In genomic region chr22:48704335-48704734, GRCh38 we compare ENCODE assay signal across 17 cellular contexts.
"Had no signal": no experiment of that assay in that cellular context is flagged by ENCODE, and none has a peak within 500 bp of the region (broad histone marks: within the 10 kb centered on the region; RNA-seq: fewer than 3 reads in every experiment).

No MANE protein-coding gene starts in this region.

- FAIRE-seq: TTC549 had no signal

- ATAC-seq: right cardiac atrium; stimulated activated naive CD8-positive, alpha-beta T cell treated with anti-CD3 and anti-CD28 coated beads, Interleukin-15, Interleukin-2, amounts not matched to agents 100 U/mL and 50 U/mL, for 24 hours had no signal

- H3K27me3 ChIP-seq: colonic mucosa, SJSA1, suprapubic skin, upper lobe of left lung had no signal

- H3K4me3 ChIP-seq: colonic mucosa, esophagus muscularis mucosa, SJSA1, smooth muscle cell, suprapubic skin, upper lobe of left lung had no signal

- H3K4me2 ChIP-seq: smooth muscle cell had no signal

- H3K9me3 ChIP-seq: colonic mucosa, esophagus muscularis mucosa, SJSA1, suprapubic skin, upper lobe of left lung had no signal

- H3K36me3 ChIP-seq: colonic mucosa, esophagus muscularis mucosa, SJSA1, suprapubic skin, upper lobe of left lung had no signal

- H3K27ac ChIP-seq: colonic mucosa, esophagus muscularis mucosa, SJSA1, upper lobe of left lung had no signal

- H3K4me1 ChIP-seq: colonic mucosa, esophagus muscularis mucosa, SJSA1 had no signal

- DNase-seq: activated CD4-positive, alpha-beta T cell treated with anti-CD3 and anti-CD28 coated beads, Interleukin-2, amount 10 ng/mL, durations not matched to agents 24 days and 14 days; activated CD4-positive, CD25-positive, alpha-beta regulatory T cell; activated CD8-positive, alpha-beta memory T cell treated with anti-CD3 and anti-CD28 coated beads for 24 hours; activated naive CD4-positive, alpha-beta T cell treated with anti-CD3 and anti-CD28 coated beads, Interleukin-2, amount 10 ng/mL, durations not matched to agents 7 days and 5 days; activated T-cell treated with anti-CD3 and anti-CD28 coated beads for 4 hours; colonic mucosa; glutamatergic neuron; immature natural killer cell; stimulated activated naive CD8-positive, alpha-beta T cell treated with anti-CD3 and anti-CD28 coated beads, Interleukin-15, Interleukin-2, amounts not matched to agents 100 U/mL and 50 U/mL, for 24 hours; T-helper 2 cell had no signal
